Comparison of ENCODE assay signal across 23 cellular contexts in the genomic region with DNA sequence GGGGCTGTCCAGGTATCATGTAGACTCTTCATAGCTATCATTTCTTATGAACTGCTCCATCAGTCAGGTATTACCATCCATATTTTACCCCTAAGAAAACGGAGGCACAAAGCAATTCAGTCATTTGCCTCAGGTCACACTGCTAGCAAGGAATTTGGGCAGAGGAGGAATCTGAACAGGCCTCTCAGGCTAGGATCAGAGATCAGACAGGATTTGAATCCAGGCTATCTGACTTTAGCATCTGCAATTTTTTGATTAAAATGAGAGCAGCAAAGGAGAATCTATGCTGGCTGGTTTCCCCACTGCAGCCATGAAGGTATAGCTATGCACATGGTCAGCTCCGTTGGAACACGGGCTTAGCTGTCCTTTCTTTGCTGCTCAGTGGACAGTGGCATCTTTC.
DNase-seq lines count a peak whose midpoint lies in the region; TF ChIP-seq lines count a peak whose summit lies in the region.
"Had no signal": no experiment of that assay in that cellular context is flagged by ENCODE, and none has a peak within 500 bp of the region (broad histone marks: within the 10 kb centered on the region; RNA-seq: fewer than 3 reads in every experiment).

No MANE protein-coding gene starts in this region.

- H3K4me3 ChIP-seq in esophagus muscularis mucosa, result no peak overlapping the region
- H3K4me3 ChIP-seq: BLaER1, GM12878 had no signal

- no peaks in the 10 kb centered on the region for H3K36me3 Mint-ChIP-seq in nephron (ENCODE audit: low read depth)
- H3K36me3 Mint-ChIP-seq: CD14-positive monocyte; CD4-positive, alpha-beta memory T cell; CD4-positive, CD25-positive, alpha-beta regulatory T cell; CD8-positive, alpha-beta memory T cell had no signal

- H3K27ac ChIP-seq in esophagus muscularis mucosa (replicated peaks in 1 of 4), result no peak overlapping the region
- H3K27ac ChIP-seq: BLaER1 had no signal

- TF ChIP-seq CTCF in esophagus muscularis mucosa (IDR thresholded peaks at IDR 0.05) (no peak), nephron (IDR thresholded peaks at IDR 0.05; ENCODE audit: unreplicated experiment in 3 of 3) (no peak), GM13977 (IDR thresholded peaks at IDR 0.05; ENCODE audit: extremely low read depth, insufficient read depth, missing control alignments) (no peak)

- no peaks in the 10 kb centered on the region for H3K27me3 Mint-ChIP-seq in nephron (ENCODE audit: low read depth)

- in situ Hi-C loops in GM13977 (cut with MboI; ENCODE audit: low pct_unique_long_range_greater_than_20kb, low sequenced_read_pairs, unreplicated experiment), result no loop called here

- 93% methylated on average over 3 of the region's 3 CpGs for whole genome bisulfite sequencing in esophagus muscularis mucosa

- no peak for TF ChIP-seq EP300 in esophagus muscularis mucosa (IDR thresholded peaks at IDR 0.05)

- peak overlapping the region; percentile 16 to 84 (median 27) for H3K27ac Mint-ChIP-seq in nephron
- H3K27ac Mint-ChIP-seq: CD14-positive monocyte; CD4-positive, alpha-beta memory T cell; CD4-positive, CD25-positive, alpha-beta regulatory T cell; CD8-positive, alpha-beta memory T cell had no signal

- no peak for TF ChIP-seq POLR2A in esophagus muscularis mucosa (IDR thresholded peaks at IDR 0.05; ENCODE audit: low read depth)

- no peak overlapping the region for H3K4me3 Mint-ChIP-seq in nephron
- H3K4me3 Mint-ChIP-seq: CD14-positive monocyte; CD4-positive, alpha-beta memory T cell; CD4-positive, CD25-positive, alpha-beta regulatory T cell; CD8-positive, alpha-beta memory T cell had no signal

- DNase-seq in esophagus muscularis mucosa (ENCODE audit: extremely low spot score) (peak; percentile 70), OCI-M1 (lab: John Stamatoyannopoulos, UW) (no peak), GM13977 (ENCODE audit: low spot score) (no peak), hippocampal formation (lab: John Stamatoyannopoulos, UW) (no peak)
- DNase-seq: 8988T; ACHN; BE2C; C1 segment of cervical spinal cord; CD4-positive, alpha-beta memory T cell; CD4-positive, CD25-positive, alpha-beta regulatory T cell; CD8-positive, alpha-beta memory T cell; COR-L47; DMS 273 treated with DMSO at 0.1 percent for 48 hours; DMS153; DMS53; DMS79; DND-41; EL; GDM1 had no signal

- H3K9me3 Mint-ChIP-seq in nephron, result no peaks in the 10 kb centered on the region
- H3K9me3 Mint-ChIP-seq: CD14-positive monocyte; CD8-positive, alpha-beta memory T cell had no signal

- H3K4me1 Mint-ChIP-seq in nephron, result peaks cover 45% of the 10 kb centered on the region
- H3K4me1 Mint-ChIP-seq: CD14-positive monocyte; CD4-positive, alpha-beta memory T cell; CD4-positive, CD25-positive, alpha-beta regulatory T cell; CD8-positive, alpha-beta memory T cell had no signal

- no peaks in the 10 kb centered on the region for H3K27me3 ChIP-seq in esophagus muscularis mucosa
- H3K27me3 ChIP-seq: BE2C, BLaER1 had no signal

- no peaks in the 10 kb centered on the region for H3K9me3 ChIP-seq in esophagus muscularis mucosa
- H3K9me3 ChIP-seq: BE2C, BLaER1 had no signal

- no peaks in the 10 kb centered on the region for H3K36me3 ChIP-seq in esophagus muscularis mucosa
- H3K36me3 ChIP-seq: BE2C, BLaER1 had no signal

- intact Hi-C loops in esophagus muscularis mucosa (cut with DNase I), result no loop called here

- peaks cover 0 to 21% (median 9%) of the 10 kb centered on the region in 4 donors for H3K4me1 ChIP-seq in esophagus muscularis mucosa
- H3K4me1 ChIP-seq: BE2C, BLaER1 had no signal
